Comparison of ENCODE assay signal across 8 cellular contexts in the genomic region with DNA sequence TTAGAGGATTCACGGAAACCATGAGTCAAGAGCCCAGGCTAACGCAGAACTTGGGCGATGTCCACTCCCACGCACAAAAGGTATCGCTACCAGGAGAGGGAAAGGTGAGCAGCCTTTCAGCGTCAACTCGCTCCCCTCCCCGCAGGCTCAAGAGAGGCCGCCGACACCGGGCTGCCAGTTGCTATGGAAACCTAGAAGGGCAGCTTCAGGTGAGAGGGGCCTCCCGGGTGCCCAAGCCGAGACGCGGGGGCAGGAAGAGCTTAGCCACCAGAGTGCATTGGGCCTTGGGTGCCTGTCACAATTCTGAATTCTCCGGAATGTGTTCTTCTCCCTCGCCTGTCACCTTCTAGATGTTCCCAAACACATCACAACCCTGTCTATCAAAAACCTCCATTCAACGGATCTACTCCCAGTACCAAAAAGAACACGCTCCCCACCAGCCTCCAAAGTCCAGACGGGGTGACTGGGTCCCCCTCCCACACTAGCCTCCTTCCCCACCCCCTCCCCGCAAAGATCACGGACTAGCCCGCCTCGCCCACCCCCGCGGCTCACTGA. TPM values are rescaled to one million over a fixed set of nuclear protein-coding genes. Genes with fewer than 3 reads are reported as not detected.
DNase-seq lines count a peak whose midpoint lies in the region; ATAC-seq and TF ChIP-seq lines count a peak whose summit lies in the region.

No MANE protein-coding gene starts in this region.

- no peak for TF ChIP-seq CTCF in A673 (conservative IDR thresholded peaks at IDR 0.05; ENCODE audit: low read depth, low read length)
- no peak for TF ChIP-seq CTCF in KMS-11 (conservative IDR thresholded peaks at IDR 0.05; ENCODE audit: low read depth, low read length)
- TF ChIP-seq CTCF in mammary epithelial cell (conservative IDR thresholded peaks at IDR 0.05 in 1 of 2, IDR thresholded peaks at IDR 0.05 in 1 of 2; ENCODE audit: extremely low read depth in 1 of 2, insufficient read depth in 1 of 2, low read depth in 1 of 2, low read length in 2 of 2) = peak in 1 of 2 donors; percentile 1

- H3K27ac ChIP-seq in A673 (ENCODE audit: low read depth, low read length, poor library complexity, severe bottlenecking) (peak overlapping the region; percentile 92), KMS-11 (peak overlapping the region; percentile 44; the same call in 1 of the 2 replicates), mammary epithelial cell (ENCODE audit: insufficient read depth, low read depth, low read length) (peak overlapping the region; percentile 92)

- H3K27me3 ChIP-seq in A673 (replicated peaks; ENCODE audit: insufficient read depth, low read depth, low read length, poor library complexity) = no peaks in the 10 kb centered on the region
- no peaks in the 10 kb centered on the region for H3K27me3 ChIP-seq in KMS-11 (ENCODE audit: insufficient read depth, low read depth)
- H3K27me3 ChIP-seq in mammary epithelial cell (ENCODE audit: insufficient read depth, low read length) = no peaks in the 10 kb centered on the region

- H3K9ac ChIP-seq in KMS-11 = peak overlapping the region; percentile 53; the same call in 1 of the 2 replicates
- peak overlapping the region; percentile 95 for H3K9ac ChIP-seq in mammary epithelial cell (ENCODE audit: insufficient read depth, low read length)

- CTCF ChIA-PET in A673 (lab: Charles Lee) = interaction anchor here (0.5 to 1.2 kb wide), 7 partner anchors 11 to 1512 kb away, joined by 3 to 19 read pairs (median 4); partner anchors contain the start of gene NDUFS5
- CTCF ChIA-PET in mammary epithelial cell (lab: Charles Lee; ENCODE audit: low non-redundant PET) = interaction anchor here (0.6 kb wide), 4 partner anchors 42 to 1590 kb away, joined by 3 to 24 read pairs (median 8); partner anchors contain the start of gene DNALI1

- no peaks in the 10 kb centered on the region for H3K4me1 ChIP-seq in A673 (ENCODE audit: insufficient read depth, low read length, poor library complexity, severe bottlenecking)
- H3K4me1 ChIP-seq in KMS-11 (ENCODE audit: low read depth, poor library complexity, severe bottlenecking) = peaks cover 31% of the 10 kb centered on the region
- H3K4me1 ChIP-seq in mammary epithelial cell (ENCODE audit: insufficient read depth, low read length) = peaks cover 14% of the 10 kb centered on the region

- no peaks in the 10 kb centered on the region for H4K20me1 ChIP-seq in KMS-11 (ENCODE audit: insufficient read depth)
- H4K20me1 ChIP-seq in mammary epithelial cell (ENCODE audit: insufficient read depth, low read length) = no peaks in the 10 kb centered on the region

- 0% methylated on average over 10 of the region's 26 CpGs for WGBS in mammary epithelial cell (ENCODE audit: low coverage, missing lambda C conversion rate)

- peak; percentile 17 for DNase-seq in A673 (ENCODE audit: low spot score)
- peak; percentile 40 for DNase-seq in GM19238 (ENCODE audit: insufficient read length, low spot score)
- peak; percentile 20 for DNase-seq in T-helper 9 cell
- DNase-seq in mammary epithelial cell = peak; percentile 62
- DNase-seq in left colon = peak; percentile 27 to 40
- peak; percentile 75 for DNase-seq in stimulated activated CD4-positive, alpha-beta T cell treated with anti-CD3 and anti-CD28 coated beads, Interleukin-2, amount 100 ng/mL, for 4 hours (ENCODE audit: low read depth)

- dilution Hi-C loops in mammary epithelial cell (cut with HindIII; ENCODE audit: low sequenced_read_pairs) = loop anchor here (5.0 kb wide), 1 partner anchor 997 kb away; no protein-coding TSS in a partner anchor

- no peaks in the 10 kb centered on the region for H3K9me3 ChIP-seq in A673 (ENCODE audit: low read depth, low read length, poor library complexity, severe bottlenecking)
- H3K9me3 ChIP-seq in mammary epithelial cell (replicated peaks; ENCODE audit: insufficient read depth, low read length) = no peaks in the 10 kb centered on the region

- BruUV-seq in A673 (replicated peaks; lab: Mats Ljungman, UMichigan) (no TSS peak), mammary epithelial cell (replicated peaks; lab: Mats Ljungman, UMichigan) (no TSS peak)

- H3K4me2 ChIP-seq in KMS-11 (peak overlapping the region; percentile 80), mammary epithelial cell (ENCODE audit: insufficient read depth, low read depth, low read length) (peak overlapping the region; percentile 96)

- peak overlapping the region; percentile 95 for H2AFZ ChIP-seq in KMS-11 (ENCODE audit: low read depth)
- peak overlapping the region; percentile 89 for H2AFZ ChIP-seq in mammary epithelial cell (ENCODE audit: low read depth, low read length)

- intact Hi-C loops in A673 (cut with micrococcal nuclease; ENCODE audit: unreplicated experiment) = no loop called here
- intact Hi-C loops in mammary epithelial cell (cut with micrococcal nuclease) = loop anchor here (2.0 kb wide), 4 partner anchors 21 to 177 kb away; partner anchors contain the start of gene SNIP1
- intact Hi-C loops in left colon (cut with DNase I, micrococcal nuclease) = no loop called here

- H3K4me3 ChIP-seq in A673 (ENCODE audit: low read depth, low read length, poor library complexity, severe bottlenecking) = peak overlapping the region; percentile 99
- no peak overlapping the region for H3K4me3 ChIP-seq in KMS-11 (IDR thresholded peaks at IDR 0.05; ENCODE audit: insufficient read depth, low read depth, low read length)
- peak overlapping the region; percentile 86 to 98 (median 87) for H3K4me3 ChIP-seq in mammary epithelial cell (replicated peaks in 1 of 3; ENCODE audit: insufficient read depth in 1 of 3, low read depth in 2 of 3, low read length in 3 of 3)

- POLR2A ChIA-PET in A673 (lab: Charles Lee; ENCODE audit: low non-redundant PET) = interaction anchor here (0.6 to 0.7 kb wide), 3 partner anchors 65 to 660 kb away, joined by 3 to 15 read pairs (median 7); no protein-coding TSS in a partner anchor

- ATAC-seq in left colon (peak; percentile 7), GM19023 (IDR thresholded peaks at IDR 0.05; ENCODE audit: unreplicated experiment) (no peak)

- peaks cover 14% of the 10 kb centered on the region; the same call in 1 of the 2 replicates for H3K79me2 ChIP-seq in KMS-11 (ENCODE audit: insufficient read depth, low read depth)
- peaks cover 34% of the 10 kb centered on the region for H3K79me2 ChIP-seq in mammary epithelial cell (ENCODE audit: insufficient read depth, low read length)

- H3K36me3 ChIP-seq in A673 (ENCODE audit: insufficient read depth, low read length, poor library complexity, severe bottlenecking) (peaks cover 29% of the 10 kb centered on the region), KMS-11 (ENCODE audit: insufficient read depth) (no peaks in the 10 kb centered on the region; the same call in 1 of the 2 replicates), mammary epithelial cell (ENCODE audit: insufficient read depth, low read length) (peaks cover 11% of the 10 kb centered on the region)

- in situ Hi-C loops in mammary epithelial cell (cut with MboI; ENCODE audit: low sequenced_read_pairs in 2 of 2) = no loop called here

RNA-seq across cellular contexts. Expression of gene MEAF6, which starts 0.7 kb away (rescaled TPM):
- total RNA-seq in A673 (2021) (73.8 and 75.7 TPM in 2 replicates), mammary epithelial cell (10 to 100 TPM; 61.5 to 64.9 TPM), left colon (10 to 100 TPM; 38.1 to 41.4 TPM)
- polyA plus RNA-seq in mammary epithelial cell = 35.0 TPM
- 41.4 TPM for polyA minus RNA-seq in mammary epithelial cell

RNA-seq across cellular contexts. Expression of gene ZC3H12A, which starts 39.5 kb away (rescaled TPM):
- total RNA-seq in A673 (2021) (4.8 and 5.4 TPM in 2 replicates), mammary epithelial cell (10 to 100 TPM; 22.0 to 37.9 TPM), left colon (10 to 100 TPM; 24.0 to 61.6 TPM)
- polyA plus RNA-seq in mammary epithelial cell = 18.1 TPM
- polyA minus RNA-seq in mammary epithelial cell = 1.6 TPM

RNA-seq across cellular contexts. Expression of gene SNIP1, which starts 40.2 kb away (rescaled TPM):
- 18.1 and 18.3 TPM in 2 replicates for total RNA-seq in A673 (2021)
- 10 to 100 TPM; 22.5 to 23.0 TPM for total RNA-seq in mammary epithelial cell
- polyA plus RNA-seq in mammary epithelial cell = 4.6 TPM
- polyA minus RNA-seq in mammary epithelial cell = 12.2 TPM
- total RNA-seq in left colon = 10 to 100 TPM; 15.1 to 15.9 TPM

RNA-seq across cellular contexts. Expression of gene DNALI1, which starts 42.9 kb away (rescaled TPM):
- 6.3 and 11.8 TPM in 2 replicates for total RNA-seq in A673 (2021)
- total RNA-seq in mammary epithelial cell = 1 to 10 TPM; 1.0 to 4.8 TPM
- polyA plus RNA-seq in mammary epithelial cell = 1.5 TPM
- polyA minus RNA-seq in mammary epithelial cell = not detected
- 1 to 10 TPM; 3.7 to 4.5 TPM for total RNA-seq in left colon

Comparison
In these comparisons a context has a peak if more than half of its experiments do, and no peak if none do; other contexts are left out.
1. DNase-seq: peak in every context shown above with its lines; median percentile 75 in stimulated activated CD4-positive, alpha-beta T cell treated with anti-CD3 and anti-CD28 coated beads, Interleukin-2, amount 100 ng/mL, for 4 hours; 62 in mammary epithelial cell; 40 in GM19238; 34 in left colon; 20 in T-helper 9 cell; 17 in A673.